ENCODE assay signal across 1 cellular context in genomic region chrX:65706041-65706828, GRCh38.
TF ChIP-seq lines count a peak whose summit lies in the region.

No MANE protein-coding gene starts in this region.

TF ChIP-seq in GM12878, 131 proteins besides CTCF, POLR2A, EP300 and RAD21 (continues in another document):
- TF ChIP-seq CUX1 (IDR thresholded peaks at IDR 0.05; ENCODE audit: insufficient replicate concordance, low read depth, low read length) (no peak), CBX3 (IDR thresholded peaks at IDR 0.05; ENCODE audit: borderline replicate concordance, low read depth) (no peak), WRNIP1 (IDR thresholded peaks at IDR 0.05; ENCODE audit: borderline replicate concordance, low read depth, low read length) (no peak), MXI1 (IDR thresholded peaks at IDR 0.05; ENCODE audit: low read depth, low read length) (no peak), RELB (IDR thresholded peaks at IDR 0.05; ENCODE audit: low read depth) (no peak), USF2 (IDR thresholded peaks at IDR 0.05; ENCODE audit: borderline replicate concordance, low read depth, low read length) (no peak), POLR2AphosphoS2 (IDR thresholded peaks at IDR 0.05; ENCODE audit: low read depth, low read length) (no peak), SMAD1 (IDR thresholded peaks at IDR 0.05; ENCODE audit: low read depth, partially characterized antibody) (no peak), EGR1 (IDR thresholded peaks at IDR 0.05; ENCODE audit: borderline replicate concordance in 1 of 2, low read depth in 2 of 2, low read length in 2 of 2) (no peak), CEBPB (IDR thresholded peaks at IDR 0.05; ENCODE audit: borderline replicate concordance in 1 of 2, low read depth in 2 of 2, low read length in 2 of 2) (no peak), PRDM15 (CRISPR knock-in tag; IDR thresholded peaks at IDR 0.05) (no peak), PAX8 (IDR thresholded peaks at IDR 0.05) (no peak), RB1 (IDR thresholded peaks at IDR 0.05; ENCODE audit: borderline replicate concordance) (no peak), ATF3 (IDR thresholded peaks at IDR 0.05; ENCODE audit: borderline replicate concordance, extremely low read depth, low read depth, low read length) (no peak), E4F1 (IDR thresholded peaks at IDR 0.05; ENCODE audit: borderline replicate concordance, partially characterized antibody) (no peak), MEF2B (IDR thresholded peaks at IDR 0.05; ENCODE audit: partially characterized antibody, poor library complexity, severe bottlenecking) (peak; percentile 49), ESRRA (IDR thresholded peaks at IDR 0.05; ENCODE audit: low read length) (no peak), ZZZ3 (IDR thresholded peaks at IDR 0.05; ENCODE audit: control insufficient read depth, insufficient read length, low read depth) (no peak), TCF12 (IDR thresholded peaks at IDR 0.05; ENCODE audit: low read depth, low read length) (no peak), TARDBP (IDR thresholded peaks at IDR 0.05; ENCODE audit: borderline replicate concordance) (no peak), POU2F2 (IDR thresholded peaks at IDR 0.05; ENCODE audit: borderline replicate concordance, low read depth, low read length) (0 out of 3 replicates have a peak, but pooled peaks have one; percentile 18), MEF2A (IDR thresholded peaks at IDR 0.05; ENCODE audit: insufficient read depth, low read depth, low read length) (no peak), TCF7 (IDR thresholded peaks at IDR 0.05; ENCODE audit: borderline replicate concordance) (no peak), SUZ12 (IDR thresholded peaks at IDR 0.05; ENCODE audit: unreplicated experiment) (no peak), ZNF592 (IDR thresholded peaks at IDR 0.05) (no peak), TBL1XR1 (IDR thresholded peaks at IDR 0.05; ENCODE audit: low read depth, low read length) (no peak), ZBTB33 (IDR thresholded peaks at IDR 0.05) (no peak), GABPA (IDR thresholded peaks at IDR 0.05; ENCODE audit: low read depth) (no peak), YBX1 (IDR thresholded peaks at IDR 0.05) (no peak), KDM1A (IDR thresholded peaks at IDR 0.05; ENCODE audit: borderline replicate concordance) (no peak), ZNF274 (IDR thresholded peaks at IDR 0.05; ENCODE audit: insufficient read depth, insufficient read length) (no peak), PBX3 (IDR thresholded peaks at IDR 0.05; ENCODE audit: insufficient replicate concordance, low read depth, low read length) (no peak), EED (IDR thresholded peaks at IDR 0.05; ENCODE audit: low read depth) (peak; percentile 72), BMI1 (IDR thresholded peaks at IDR 0.05; ENCODE audit: borderline replicate concordance) (no peak)
